In genomic region chr1:88089961-88090360, GRCh38 we compare ENCODE assay signal across 5 cellular contexts.
TF ChIP-seq lines count a peak whose summit lies in the region.

No MANE protein-coding gene starts in this region.

TF ChIP-seq in A549, 52 proteins besides CTCF, POLR2A, EP300 and RAD21:
- peak; percentile 26 for TF ChIP-seq MAFK (IDR thresholded peaks at IDR 0.05; ENCODE audit: partially characterized antibody)
- TF ChIP-seq RCOR1 (IDR thresholded peaks at IDR 0.05; ENCODE audit: low read depth, low read length) = no peak

TF ChIP-seq in HEK293, 187 proteins besides CTCF, POLR2A, EP300 and RAD21:
- no peak for TF ChIP-seq ZNF184 (tag by site-specific recombination; IDR thresholded peaks at IDR 0.05)
- TF ChIP-seq KLF16 (tag by site-specific recombination; IDR thresholded peaks at IDR 0.05) = no peak
- no peak for TF ChIP-seq ZNF324 (tag by site-specific recombination; IDR thresholded peaks at IDR 0.05)
- TF ChIP-seq ZBTB1 (tag by site-specific recombination; IDR thresholded peaks at IDR 0.05) = no peak
- TF ChIP-seq TCF7L2 (IDR thresholded peaks at IDR 0.05; ENCODE audit: borderline replicate concordance, low read depth, low read length) = peak; percentile 63; the same call in 1 of the 2 replicates

TF ChIP-seq in IMR-90, 13 proteins besides CTCF, POLR2A, EP300 and RAD21:
- TF ChIP-seq CEBPB (IDR thresholded peaks at IDR 0.05; ENCODE audit: low read depth, low read length) = no peak
- peak; percentile 61 for TF ChIP-seq MAFK (IDR thresholded peaks at IDR 0.05; ENCODE audit: low read depth, low read length)

TF ChIP-seq in K562, 482 proteins besides CTCF, POLR2A, EP300 and RAD21:
- peak; percentile 38; the same call in 1 of the 2 replicates for TF ChIP-seq ZNF316 (IDR thresholded peaks at IDR 0.05)
- no peak for TF ChIP-seq ERF (CRISPR knock-in tag; IDR thresholded peaks at IDR 0.05)
- TF ChIP-seq C11orf30 (IDR thresholded peaks at IDR 0.05; ENCODE audit: low read depth) = peak; percentile 10; the same call in 1 of the 2 replicates
- no peak for TF ChIP-seq ZNF561 (CRISPR knock-in tag; conservative IDR thresholded peaks at IDR 0.05)
- TF ChIP-seq, protein P1, sequence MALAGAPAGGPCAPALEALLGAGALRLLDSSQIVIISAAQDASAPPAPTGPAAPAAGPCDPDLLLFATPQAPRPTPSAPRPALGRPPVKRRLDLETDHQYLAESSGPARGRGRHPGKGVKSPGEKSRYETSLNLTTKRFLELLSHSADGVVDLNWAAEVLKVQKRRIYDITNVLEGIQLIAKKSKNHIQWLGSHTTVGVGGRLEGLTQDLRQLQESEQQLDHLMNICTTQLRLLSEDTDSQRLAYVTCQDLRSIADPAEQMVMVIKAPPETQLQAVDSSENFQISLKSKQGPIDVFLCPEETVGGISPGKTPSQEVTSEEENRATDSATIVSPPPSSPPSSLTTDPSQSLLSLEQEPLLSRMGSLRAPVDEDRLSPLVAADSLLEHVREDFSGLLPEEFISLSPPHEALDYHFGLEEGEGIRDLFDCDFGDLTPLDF (CRISPR knock-in tag; IDR thresholded peaks at IDR 0.05) = no peak
- TF ChIP-seq BCL6 (CRISPR knock-in tag; IDR thresholded peaks at IDR 0.05) = no peak
- TF ChIP-seq ZNF324 (CRISPR knock-in tag; IDR thresholded peaks at IDR 0.05) = no peak
- TF ChIP-seq, protein P2, sequence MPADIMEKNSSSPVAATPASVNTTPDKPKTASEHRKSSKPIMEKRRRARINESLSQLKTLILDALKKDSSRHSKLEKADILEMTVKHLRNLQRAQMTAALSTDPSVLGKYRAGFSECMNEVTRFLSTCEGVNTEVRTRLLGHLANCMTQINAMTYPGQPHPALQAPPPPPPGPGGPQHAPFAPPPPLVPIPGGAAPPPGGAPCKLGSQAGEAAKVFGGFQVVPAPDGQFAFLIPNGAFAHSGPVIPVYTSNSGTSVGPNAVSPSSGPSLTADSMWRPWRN (IDR thresholded peaks at IDR 0.05; ENCODE audit: low read depth) = no peak
- TF ChIP-seq ZNF133 (CRISPR knock-in tag; IDR thresholded peaks at IDR 0.05) = no peak
- no peak for TF ChIP-seq MAFG (tag; conservative IDR thresholded peaks at IDR 0.05)
- no peak for TF ChIP-seq PRMT5 (CRISPR knock-in tag; IDR thresholded peaks at IDR 0.05)

TF ChIP-seq in GM12891, 5 proteins besides CTCF, POLR2A, EP300 and RAD21:
- no peak for TF ChIP-seq POU2F2 (IDR thresholded peaks at IDR 0.05; ENCODE audit: low read depth, low read length)
- no peak for TF ChIP-seq SPI1 (IDR thresholded peaks at IDR 0.05; ENCODE audit: low read depth, low read length)
- TF ChIP-seq TAF1 (IDR thresholded peaks at IDR 0.05; ENCODE audit: low read depth, low read length) = no peak
- TF ChIP-seq POLR2AphosphoS5 (IDR thresholded peaks at IDR 0.05; ENCODE audit: low read depth, low read length) = no peak
- no peak for TF ChIP-seq PAX5 (IDR thresholded peaks at IDR 0.05; ENCODE audit: insufficient read depth, low read length, severe bottlenecking)
